Comparison of ENCODE assay signal across 1 cellular context in the genomic region with DNA sequence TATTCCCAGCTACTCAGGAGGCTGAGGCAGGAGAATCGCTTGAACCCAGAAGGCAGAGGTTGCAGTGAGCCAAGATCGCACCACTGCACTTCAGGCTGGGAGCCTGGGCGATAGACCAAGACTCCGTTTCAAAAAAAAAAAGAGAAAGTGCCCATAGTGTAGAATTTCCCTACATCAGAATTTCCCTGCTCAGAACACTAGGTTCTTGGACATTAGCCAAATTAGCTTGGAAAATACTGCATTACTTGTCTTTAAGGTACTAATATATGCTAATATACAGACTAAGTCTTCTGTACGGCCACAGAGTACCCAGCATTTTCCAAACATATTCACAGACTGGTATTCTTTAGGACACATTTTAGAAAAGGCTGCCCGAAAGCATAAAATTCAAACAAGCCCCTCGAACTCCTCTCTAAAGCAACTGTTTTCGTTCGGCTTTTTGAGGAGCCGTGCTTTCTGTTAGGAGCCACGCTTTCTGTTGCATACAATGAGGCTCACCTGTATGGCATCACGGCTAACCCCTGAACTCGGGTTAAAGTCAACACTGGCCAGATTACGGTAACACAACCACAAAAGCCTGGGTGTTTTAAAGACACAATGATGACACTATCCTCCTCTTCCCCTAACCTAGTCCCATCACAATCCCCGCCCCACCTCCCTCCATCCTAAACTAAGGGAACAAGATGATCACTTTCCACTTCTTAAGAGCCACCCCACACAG.
TF ChIP-seq lines count a peak whose summit lies in the region.

No MANE protein-coding gene starts in this region.

TF ChIP-seq in SK-N-SH, 30 proteins besides CTCF, POLR2A, EP300 and RAD21 (continued from another document):
- TF ChIP-seq REST (IDR thresholded peaks at IDR 0.05; ENCODE audit: low read depth, low read length), result no peak
- TF ChIP-seq POLR2AphosphoS5 (IDR thresholded peaks at IDR 0.05; ENCODE audit: low read depth, low read length), result no peak
- TF ChIP-seq, protein P1, sequence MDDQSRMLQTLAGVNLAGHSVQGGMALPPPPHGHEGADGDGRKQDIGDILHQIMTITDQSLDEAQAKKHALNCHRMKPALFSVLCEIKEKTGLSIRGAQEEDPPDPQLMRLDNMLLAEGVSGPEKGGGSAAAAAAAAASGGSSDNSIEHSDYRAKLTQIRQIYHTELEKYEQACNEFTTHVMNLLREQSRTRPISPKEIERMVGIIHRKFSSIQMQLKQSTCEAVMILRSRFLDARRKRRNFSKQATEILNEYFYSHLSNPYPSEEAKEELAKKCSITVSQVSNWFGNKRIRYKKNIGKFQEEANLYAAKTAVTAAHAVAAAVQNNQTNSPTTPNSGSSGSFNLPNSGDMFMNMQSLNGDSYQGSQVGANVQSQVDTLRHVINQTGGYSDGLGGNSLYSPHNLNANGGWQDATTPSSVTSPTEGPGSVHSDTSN (IDR thresholded peaks at IDR 0.05), result no peak
- TF ChIP-seq GABPA (IDR thresholded peaks at IDR 0.05; ENCODE audit: low read depth), result no peak
- TF ChIP-seq NRF1 (IDR thresholded peaks at IDR 0.05; ENCODE audit: low read depth, low read length), result no peak
- TF ChIP-seq MXI1 (IDR thresholded peaks at IDR 0.05; ENCODE audit: low read depth, low read length), result no peak
- no peak for TF ChIP-seq SMC3 (IDR thresholded peaks at IDR 0.05; ENCODE audit: low read depth, low read length)
- TF ChIP-seq, protein P2, sequence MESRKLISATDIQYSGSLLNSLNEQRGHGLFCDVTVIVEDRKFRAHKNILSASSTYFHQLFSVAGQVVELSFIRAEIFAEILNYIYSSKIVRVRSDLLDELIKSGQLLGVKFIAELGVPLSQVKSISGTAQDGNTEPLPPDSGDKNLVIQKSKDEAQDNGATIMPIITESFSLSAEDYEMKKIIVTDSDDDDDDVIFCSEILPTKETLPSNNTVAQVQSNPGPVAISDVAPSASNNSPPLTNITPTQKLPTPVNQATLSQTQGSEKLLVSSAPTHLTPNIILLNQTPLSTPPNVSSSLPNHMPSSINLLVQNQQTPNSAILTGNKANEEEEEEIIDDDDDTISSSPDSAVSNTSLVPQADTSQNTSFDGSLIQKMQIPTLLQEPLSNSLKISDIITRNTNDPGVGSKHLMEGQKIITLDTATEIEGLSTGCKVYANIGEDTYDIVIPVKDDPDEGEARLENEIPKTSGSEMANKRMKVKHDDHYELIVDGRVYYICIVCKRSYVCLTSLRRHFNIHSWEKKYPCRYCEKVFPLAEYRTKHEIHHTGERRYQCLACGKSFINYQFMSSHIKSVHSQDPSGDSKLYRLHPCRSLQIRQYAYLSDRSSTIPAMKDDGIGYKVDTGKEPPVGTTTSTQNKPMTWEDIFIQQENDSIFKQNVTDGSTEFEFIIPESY (IDR thresholded peaks at IDR 0.05; ENCODE audit: borderline replicate concordance, low read depth), result no peak
